In the genomic region with DNA sequence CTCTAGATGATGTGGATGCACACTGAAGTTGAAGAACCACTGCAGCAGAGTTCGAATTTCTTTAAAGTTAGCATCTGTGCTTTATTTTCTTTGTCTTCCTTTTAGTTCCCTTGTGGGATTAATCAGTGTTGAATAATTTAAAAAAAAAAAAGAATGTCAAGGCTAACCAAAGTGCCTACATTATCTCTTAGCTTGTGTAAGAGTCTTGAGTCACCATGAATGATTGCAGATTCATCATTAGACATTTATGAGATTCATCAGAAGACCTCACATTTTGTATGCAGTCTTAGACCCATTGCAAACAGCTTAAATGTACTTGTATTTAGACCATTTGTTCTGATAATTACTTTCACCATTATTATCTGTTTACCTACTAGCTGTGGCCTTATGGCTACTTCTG, we compare ENCODE assay signal across 1 cellular context.
TF ChIP-seq lines count a peak whose summit lies in the region.

No MANE protein-coding gene starts in this region.

TF ChIP-seq in IMR-90, 13 proteins besides CTCF, POLR2A, EP300 and RAD21:
- TF ChIP-seq SMC3 (IDR thresholded peaks at IDR 0.05; ENCODE audit: low read depth, low read length) (no peak), MAFK (IDR thresholded peaks at IDR 0.05; ENCODE audit: low read depth, low read length) (no peak), FOS (IDR thresholded peaks at IDR 0.05; ENCODE audit: low read depth, low read length) (peak; percentile 58; the same call in 1 of the 2 replicates), CEBPB (IDR thresholded peaks at IDR 0.05; ENCODE audit: low read depth, low read length) (peak; percentile 94)
